ENCODE assay signal across 21 cellular contexts in genomic region chr4:128275351-128275750, GRCh38. TPM values are rescaled to one million over a fixed set of nuclear protein-coding genes. Genes with fewer than 3 reads are reported as not detected.
DNase-seq lines count a peak whose midpoint lies in the region; ATAC-seq and TF ChIP-seq lines count a peak whose summit lies in the region.
"Had no signal": no experiment of that assay in that cellular context is flagged by ENCODE, and none has a peak within 500 bp of the region (broad histone marks: within the 10 kb centered on the region; RNA-seq: fewer than 3 reads in every experiment).

No MANE protein-coding gene starts in this region.

- H3K4me3 ChIP-seq in AG10803 (ENCODE audit: low read length): no peak overlapping the region
- H3K4me3 ChIP-seq: psoas muscle, SK-N-MC had no signal

- no peak for ATAC-seq in GM18505 (IDR thresholded peaks at IDR 0.05; ENCODE audit: unreplicated experiment)
- ATAC-seq: activated T-cell treated with anti-CD3 and anti-CD28 coated beads, Interleukin-2, amount 50 U/mL, for 72 hours; psoas muscle had no signal

- TF ChIP-seq CTCF in AG10803 (conservative IDR thresholded peaks at IDR 0.05; ENCODE audit: low read length) (no peak), chondrocyte (IDR thresholded peaks at IDR 0.05) (no peak), mesothelial cell of epicardium (IDR thresholded peaks at IDR 0.05; ENCODE audit: unreplicated experiment) (no peak)

- H3K36me3 Mint-ChIP-seq in chondrocyte (ENCODE audit: low read depth) (peaks cover 12% of the 10 kb centered on the region), mesothelial cell of epicardium (peaks cover 13% of the 10 kb centered on the region)

- no peak for TF ChIP-seq POLR2A in GM18505 (IDR thresholded peaks at IDR 0.05; ENCODE audit: borderline replicate concordance, extremely low read depth, insufficient read depth, insufficient read length)

- DNase-seq in AG10803 (ENCODE audit: low read depth): peak; percentile 55
- peak; percentile 42 for DNase-seq in M059J (ENCODE audit: low read depth)
- DNase-seq in chondrocyte (ENCODE audit: low spot score): no peak
- no peak for DNase-seq in mesothelial cell of epicardium (ENCODE audit: low spot score in 2 of 2, unreplicated experiment in 2 of 2)
- DNase-seq in HUDEP-2 (lab: John Stamatoyannopoulos, UW; ENCODE audit: unreplicated experiment in 76 of 76): no peak
- DNase-seq in NCI-H128 (lab: John Stamatoyannopoulos, UW; ENCODE audit: unreplicated experiment): no peak
- DNase-seq in NCI-H2107 (lab: John Stamatoyannopoulos, UW): no peak
- DNase-seq: activated naive CD4-positive, alpha-beta T cell treated with anti-CD3 and anti-CD28 coated beads, Interleukin-2, amount 50 U/mL, for 16 hours; activated T-cell treated with anti-CD3 and anti-CD28 coated beads, Interleukin-2, amount 50 U/mL, for 72 hours; DMS79; endodermal cell; hypothalamus; midbrain; NCI-H146; NCI-H748 treated with DMSO at 0.1 percent for 48 hours; psoas muscle; stimulated activated CD4-positive, alpha-beta T cell treated with anti-CD3 and anti-CD28 coated beads, Interleukin-4, amount 100 ng/mL, for 4 hours; T1000 had no signal

- H3K27me3 Mint-ChIP-seq in chondrocyte (ENCODE audit: low read depth) (no peaks in the 10 kb centered on the region), mesothelial cell of epicardium (ENCODE audit: low read depth) (no peaks in the 10 kb centered on the region)

- H3K9me3 Mint-ChIP-seq in chondrocyte (ENCODE audit: low read depth) (no peaks in the 10 kb centered on the region), mesothelial cell of epicardium (no peaks in the 10 kb centered on the region)
- H3K9me3 Mint-ChIP-seq: activated T-cell treated with anti-CD3 and anti-CD28 coated beads, Interleukin-2, amount 50 U/mL, for 72 hours; endodermal cell; neural crest cell had no signal

- H3K4me3 Mint-ChIP-seq in chondrocyte (ENCODE audit: unreplicated experiment) (no peak overlapping the region), mesothelial cell of epicardium (no peak overlapping the region)
- H3K4me3 Mint-ChIP-seq: activated T-cell treated with anti-CD3 and anti-CD28 coated beads, Interleukin-2, amount 50 U/mL, for 72 hours; endodermal cell; neural crest cell had no signal

- H3K4me1 Mint-ChIP-seq in chondrocyte (ENCODE audit: low read depth) (peaks cover 45% of the 10 kb centered on the region), mesothelial cell of epicardium (peaks cover 8% of the 10 kb centered on the region)
- H3K4me1 Mint-ChIP-seq: endodermal cell, neural crest cell had no signal

- H3K27ac Mint-ChIP-seq in chondrocyte (ENCODE audit: unreplicated experiment): peak overlapping the region; percentile 59
- peak overlapping the region; percentile 43 for H3K27ac Mint-ChIP-seq in mesothelial cell of epicardium
- H3K27ac Mint-ChIP-seq: activated T-cell treated with anti-CD3 and anti-CD28 coated beads, Interleukin-2, amount 50 U/mL, for 72 hours; endodermal cell had no signal

RNA-seq across cellular contexts. Expression of gene PGRMC2, which starts 12.3 kb away (rescaled TPM):
- 17.5 and 28.2 TPM in 2 replicates for total RNA-seq in M059J (2014; rRNA removed; shearing (Covaris generic))
- total RNA-seq in chondrocyte: 136 to 138 TPM (median 136 TPM) in 3 replicates
- total RNA-seq in mesothelial cell of epicardium: 57.2 to 63.9 TPM (median 62.9 TPM) in 3 replicates

Comparison
In these comparisons a context has a peak if more than half of its experiments do, and no peak if none do; other contexts are left out.
1. DNase-seq: peak in AG10803 (single experiment) and M059J (single experiment); none in chondrocyte (single experiment), mesothelial cell of epicardium (0 of 2), HUDEP-2 (0 of 76), NCI-H128 (single experiment) and NCI-H2107 (single experiment).